ENCODE assay signal across 10 cellular contexts in the genomic region with DNA sequence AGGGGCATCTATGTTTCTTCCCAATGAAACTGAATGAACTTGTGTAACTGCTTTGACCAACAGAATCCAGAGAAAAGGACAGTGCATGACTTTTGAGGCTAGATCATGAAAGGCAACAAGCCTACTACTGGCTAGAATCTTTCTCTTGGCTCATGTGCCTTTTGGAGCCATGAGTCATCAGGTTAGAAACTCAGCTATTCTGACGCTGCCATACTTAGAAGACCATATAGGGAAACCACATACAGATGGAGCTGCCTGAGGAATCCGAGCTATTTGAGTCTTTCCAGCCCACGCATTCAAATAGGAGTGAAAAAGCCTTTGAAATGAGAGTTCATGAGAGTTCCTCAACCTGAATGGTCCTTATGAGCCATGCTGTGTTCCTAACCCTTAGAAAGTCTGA.
DNase-seq lines count a peak whose midpoint lies in the region; TF ChIP-seq lines count a peak whose summit lies in the region.
"Had no signal": no experiment of that assay in that cellular context is flagged by ENCODE, and none has a peak within 500 bp of the region (broad histone marks: within the 10 kb centered on the region; RNA-seq: fewer than 3 reads in every experiment).

No MANE protein-coding gene starts in this region.

- POLR2A ChIA-PET in activated CD4-positive, alpha-beta T cell treated with anti-CD3 and anti-CD28 coated beads, Interleukin-2, amount 10 ng/mL, durations not matched to agents 7 days and 5 days (lab: Charles Lee), result no interaction called here

- no peaks in the 10 kb centered on the region for H3K4me1 Mint-ChIP-seq in activated CD4-positive, alpha-beta T cell treated with anti-CD3 and anti-CD28 coated beads, Interleukin-2, amount 10 ng/mL, durations not matched to agents 7 days and 5 days
- H3K4me1 Mint-ChIP-seq in type B pancreatic cell (ENCODE audit: unreplicated experiment), result no peaks in the 10 kb centered on the region
- H3K4me1 Mint-ChIP-seq: B cell had no signal

- no peaks in the 10 kb centered on the region for H3K36me3 Mint-ChIP-seq in activated CD4-positive, alpha-beta T cell treated with anti-CD3 and anti-CD28 coated beads, Interleukin-2, amount 10 ng/mL, durations not matched to agents 7 days and 5 days (ENCODE audit: low read depth)
- no peaks in the 10 kb centered on the region for H3K36me3 Mint-ChIP-seq in type B pancreatic cell

- DNase-seq in activated CD4-positive, alpha-beta T cell treated with anti-CD3 and anti-CD28 coated beads, Interleukin-2, amount 10 ng/mL, durations not matched to agents 7 days and 5 days, result no peak
- DNase-seq in activated CD4-positive, alpha-beta T cell treated with anti-CD3 and anti-CD28 coated beads for 1 hour, result no peak
- DNase-seq in SK-MEL-5 (ENCODE audit: low read depth, low spot score) (peak; percentile 93), foreskin melanocyte (peak; percentile 94), type B pancreatic cell (ENCODE audit: extremely low spot score, unreplicated experiment) (no peak), activated gamma-delta T cell (lab: John Stamatoyannopoulos, UW) (no peak), NCI-H1436 (lab: John Stamatoyannopoulos, UW) (no peak), erythroblast (lab: John Stamatoyannopoulos, UW) (no peak)
- DNase-seq: activated T-cell treated with anti-CD3 and anti-CD28 coated beads for 4 hours had no signal

- CTCF ChIA-PET in activated CD4-positive, alpha-beta T cell treated with anti-CD3 and anti-CD28 coated beads, Interleukin-2, amount 10 ng/mL, durations not matched to agents 7 days and 5 days (lab: Charles Lee), result interaction anchor here (0.6 kb wide), 1 partner anchor 13 kb away, joined by 3 read pairs; no protein-coding TSS in a partner anchor

- H3K4me3 Mint-ChIP-seq in activated CD4-positive, alpha-beta T cell treated with anti-CD3 and anti-CD28 coated beads, Interleukin-2, amount 10 ng/mL, durations not matched to agents 7 days and 5 days, result no peak overlapping the region
- H3K4me3 Mint-ChIP-seq in type B pancreatic cell, result no peak overlapping the region
- H3K4me3 Mint-ChIP-seq: B cell had no signal

- no peaks in the 10 kb centered on the region for H3K27me3 Mint-ChIP-seq in activated CD4-positive, alpha-beta T cell treated with anti-CD3 and anti-CD28 coated beads, Interleukin-2, amount 10 ng/mL, durations not matched to agents 7 days and 5 days
- no peaks in the 10 kb centered on the region for H3K27me3 Mint-ChIP-seq in type B pancreatic cell
- H3K27me3 Mint-ChIP-seq: B cell had no signal

- H3K27ac Mint-ChIP-seq in activated CD4-positive, alpha-beta T cell treated with anti-CD3 and anti-CD28 coated beads, Interleukin-2, amount 10 ng/mL, durations not matched to agents 7 days and 5 days, result peak overlapping the region; percentile 54
- peak overlapping the region; percentile 4 for H3K27ac Mint-ChIP-seq in type B pancreatic cell
- H3K27ac Mint-ChIP-seq: B cell had no signal

- TF ChIP-seq POLR2A in erythroblast (IDR thresholded peaks at IDR 0.05; ENCODE audit: low read length), result no peak

- in situ Hi-C loops in SK-MEL-5 (cut with HindIII; ENCODE audit: low pct_unique_long_range_greater_than_20kb, low sequenced_read_pairs), result no loop called here

- TF ChIP-seq CTCF in type B pancreatic cell (conservative IDR thresholded peaks at IDR 0.05), result no peak

- no peaks in the 10 kb centered on the region for H3K9me3 Mint-ChIP-seq in activated CD4-positive, alpha-beta T cell treated with anti-CD3 and anti-CD28 coated beads, Interleukin-2, amount 10 ng/mL, durations not matched to agents 7 days and 5 days
- no peaks in the 10 kb centered on the region for H3K9me3 Mint-ChIP-seq in type B pancreatic cell

Comparison
In these comparisons a context has a peak if more than half of its experiments do, and no peak if none do; other contexts are left out.
1. DNase-seq: peak in SK-MEL-5 (single experiment) and foreskin melanocyte (single experiment); none in activated CD4-positive, alpha-beta T cell treated with anti-CD3 and anti-CD28 coated beads, Interleukin-2, amount 10 ng/mL, durations not matched to agents 7 days and 5 days (single experiment), activated CD4-positive, alpha-beta T cell treated with anti-CD3 and anti-CD28 coated beads for 1 hour (single experiment), type B pancreatic cell (single experiment), activated gamma-delta T cell (single experiment), NCI-H1436 (single experiment) and erythroblast (0 of 2).